35 cellular contexts compared by ENCODE assay signal in the genomic region with DNA sequence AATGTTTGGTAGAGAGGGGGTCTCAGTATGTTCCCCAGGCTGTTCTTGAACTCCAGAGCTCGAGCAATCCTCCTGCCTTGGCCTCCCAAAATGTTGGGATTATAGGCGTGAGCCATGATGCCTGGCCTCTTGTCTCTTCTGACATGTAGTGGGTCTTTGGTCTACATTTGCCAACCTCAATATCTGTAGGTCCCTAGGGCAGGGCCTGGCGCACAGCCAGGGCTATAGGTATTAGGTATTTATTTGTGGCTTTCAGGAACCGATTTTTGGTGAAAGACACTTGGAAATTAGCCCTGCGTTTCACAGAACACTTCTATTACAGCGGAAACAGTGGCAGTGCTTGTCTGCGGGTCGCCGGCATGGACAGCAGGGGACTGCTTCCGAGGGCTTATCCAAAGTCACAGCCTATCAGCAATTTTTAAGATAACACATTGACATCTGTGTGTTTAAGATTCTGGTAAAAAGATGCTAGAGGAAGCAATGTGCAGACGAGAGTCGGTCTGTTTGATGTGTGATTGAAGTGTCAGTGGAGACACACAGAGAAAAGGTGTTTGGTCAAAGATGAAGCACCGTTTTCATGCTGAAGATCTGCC. TPM values are rescaled to one million over a fixed set of nuclear protein-coding genes. Genes with fewer than 3 reads are reported as not detected.
"Had no signal": no experiment of that assay in that cellular context is flagged by ENCODE, and none has a peak within 500 bp of the region (broad histone marks: within the 10 kb centered on the region; RNA-seq: fewer than 3 reads in every experiment).

No MANE protein-coding gene starts in this region.

- H3K9me3 Mint-ChIP-seq: activated CD4-positive, alpha-beta T cell treated with anti-CD3 and anti-CD28 coated beads, Interleukin-2, amount 10 ng/mL, durations not matched to agents 7 days and 5 days; activated naive CD8-positive, alpha-beta T cell treated with anti-CD3 and anti-CD28 coated beads for 36 hours; central memory CD8-positive, alpha-beta T cell had no signal

- H3K27ac ChIP-seq: brain microvascular endothelial cell, SJSA1 had no signal

- H3K9me3 ChIP-seq: MG63, SJSA1 had no signal

- H3K36me3 Mint-ChIP-seq: activated naive CD8-positive, alpha-beta T cell treated with anti-CD3 and anti-CD28 coated beads for 36 hours; IgD-negative memory B cell had no signal

- H3K27ac Mint-ChIP-seq: activated CD4-positive, alpha-beta T cell treated with anti-CD3 and anti-CD28 coated beads for 36 hours; activated CD4-positive, alpha-beta T cell treated with anti-CD3 and anti-CD28 coated beads, Interleukin-2, amount 10 ng/mL, durations not matched to agents 7 days and 5 days; activated CD8-positive, alpha-beta T cell treated with anti-CD3 and anti-CD28 coated beads, Interleukin-2, amount 10 ng/mL, durations not matched to agents 7 days and 5 days; activated naive CD8-positive, alpha-beta T cell treated with anti-CD3 and anti-CD28 coated beads for 36 hours; IgD-negative memory B cell had no signal

- ATAC-seq: activated CD4-positive, alpha-beta T cell treated with anti-CD3 and anti-CD28 coated beads for 36 hours; activated CD4-positive, CD25-positive, alpha-beta regulatory T cell treated with anti-CD3 and anti-CD28 coated beads, Interleukin-2, amount 50 U/mL, for 24 hours; activated CD8-positive, alpha-beta T cell treated with anti-CD3 and anti-CD28 coated beads, Interleukin-2, amount 10 ng/mL, durations not matched to agents 7 days and 5 days; Panc1 had no signal

- DNase-seq: activated CD4-positive, alpha-beta T cell treated with anti-CD3 and anti-CD28 coated beads for 36 hours; activated CD4-positive, alpha-beta T cell treated with anti-CD3 and anti-CD28 coated beads, Interleukin-2, amount 10 ng/mL, durations not matched to agents 7 days and 5 days; activated CD4-positive, alpha-beta T cell treated with anti-CD3 and anti-CD28 coated beads, Interleukin-2, amount 50 U/mL, for 48 hours; activated CD8-positive, alpha-beta memory T cell treated with anti-CD3 and anti-CD28 coated beads, Interleukin-2, amount 50 U/mL, for 48 hours; activated CD8-positive, alpha-beta T cell treated with anti-CD3 and anti-CD28 coated beads, Interleukin-2, amount 10 ng/mL, durations not matched to agents 7 days and 5 days; activated effector memory CD4-positive, alpha-beta T cell treated with Interleukin-2 at 50 U/mL for 16 hours; activated naive CD4-positive, alpha-beta T cell; activated naive CD4-positive, alpha-beta T cell treated with anti-CD3 and anti-CD28 coated beads, Interleukin-2, amount 50 U/mL, for 16 hours; activated naive CD8-positive, alpha-beta T cell treated with anti-CD3 and anti-CD28 coated beads for 36 hours; activated T-cell treated with anti-CD3 and anti-CD28 coated beads, Interleukin-2, amount 50 U/mL, for 48 hours; amniotic stem cell; aorta; brain microvascular endothelial cell; Kasumi-1; KBM-7; MG63; NCI-H1048; NCI-H1105 treated with DMSO at 0.1 percent for 48 hours; NCI-H1436; NCI-H1694; NCI-H1930; NCI-H2081 treated with DMSO at 0.1 percent for 48 hours; NCI-H345; NCI-H524 treated with DMSO at 0.1 percent for 48 hours; SHP77 treated with DMSO at 0.1 percent for 48 hours; SW 1271; T-helper 1 cell; T1000 had no signal

- H3K36me3 ChIP-seq: brain microvascular endothelial cell, MG63, SJSA1 had no signal

- H3K4me3 Mint-ChIP-seq: activated CD4-positive, alpha-beta T cell treated with anti-CD3 and anti-CD28 coated beads for 36 hours; activated CD4-positive, alpha-beta T cell treated with anti-CD3 and anti-CD28 coated beads, Interleukin-2, amount 10 ng/mL, durations not matched to agents 7 days and 5 days; activated CD8-positive, alpha-beta T cell treated with anti-CD3 and anti-CD28 coated beads, Interleukin-2, amount 10 ng/mL, durations not matched to agents 7 days and 5 days; activated naive CD8-positive, alpha-beta T cell treated with anti-CD3 and anti-CD28 coated beads for 36 hours; central memory CD8-positive, alpha-beta T cell had no signal

- H3K4me1 Mint-ChIP-seq: activated CD4-positive, alpha-beta T cell treated with anti-CD3 and anti-CD28 coated beads for 36 hours; activated CD4-positive, alpha-beta T cell treated with anti-CD3 and anti-CD28 coated beads, Interleukin-2, amount 10 ng/mL, durations not matched to agents 7 days and 5 days; activated naive CD8-positive, alpha-beta T cell treated with anti-CD3 and anti-CD28 coated beads for 36 hours; central memory CD8-positive, alpha-beta T cell had no signal

- H3K27me3 Mint-ChIP-seq: activated CD4-positive, alpha-beta T cell treated with anti-CD3 and anti-CD28 coated beads, Interleukin-2, amount 10 ng/mL, durations not matched to agents 7 days and 5 days had no signal

- H3K4me3 ChIP-seq: MG63, SJSA1 had no signal

- H3K27me3 ChIP-seq: brain microvascular endothelial cell, MG63, SJSA1 had no signal

RNA-seq across cellular contexts. Expression of gene ZNF536, which starts 14.5 kb away (rescaled TPM):
- total RNA-seq: activated CD4-positive, alpha-beta T cell treated with anti-CD3 and anti-CD28 coated beads for 36 hours; activated CD4-positive, alpha-beta T cell treated with anti-CD3 and anti-CD28 coated beads, Interleukin-2, amount 10 ng/mL, durations not matched to agents 7 days and 5 days; activated CD8-positive, alpha-beta T cell treated with anti-CD3 and anti-CD28 coated beads, Interleukin-2, amount 10 ng/mL, durations not matched to agents 7 days and 5 days; activated naive CD8-positive, alpha-beta T cell treated with anti-CD3 and anti-CD28 coated beads for 36 hours; NCI-H460; T-helper 2 cell treated with Interferon-gamma antibody and Interleukin-4, amounts not matched to agents 100 ng/mL and 5 ng/mL, for 36 hours had no signal
- polyA plus RNA-seq: IgD-negative memory B cell had no signal
